In the genomic region with DNA sequence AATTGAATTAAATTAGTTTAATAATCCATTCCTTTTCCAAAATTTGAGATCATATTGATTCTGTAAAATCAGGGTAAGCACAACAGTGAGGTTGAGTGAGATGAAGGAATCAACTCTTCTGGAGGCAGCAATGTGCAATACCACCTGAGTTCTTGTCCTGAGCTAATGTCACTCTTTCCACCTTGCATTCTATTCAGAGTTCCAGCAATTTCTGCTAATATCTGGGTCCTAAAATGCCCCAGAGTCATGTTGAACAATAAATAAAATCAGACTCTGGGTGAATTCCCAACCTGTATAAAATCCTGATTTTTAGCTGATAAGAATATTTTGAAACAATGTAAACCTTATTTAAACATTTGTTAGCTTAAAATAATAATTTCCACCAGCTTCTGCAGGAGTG, we compare ENCODE assay signal across 1 cellular context.
TF ChIP-seq lines count a peak whose summit lies in the region.

No MANE protein-coding gene starts in this region.

TF ChIP-seq in K562, 482 proteins besides CTCF, POLR2A, EP300 and RAD21 (continued from another document):
- TF ChIP-seq, protein P1, sequence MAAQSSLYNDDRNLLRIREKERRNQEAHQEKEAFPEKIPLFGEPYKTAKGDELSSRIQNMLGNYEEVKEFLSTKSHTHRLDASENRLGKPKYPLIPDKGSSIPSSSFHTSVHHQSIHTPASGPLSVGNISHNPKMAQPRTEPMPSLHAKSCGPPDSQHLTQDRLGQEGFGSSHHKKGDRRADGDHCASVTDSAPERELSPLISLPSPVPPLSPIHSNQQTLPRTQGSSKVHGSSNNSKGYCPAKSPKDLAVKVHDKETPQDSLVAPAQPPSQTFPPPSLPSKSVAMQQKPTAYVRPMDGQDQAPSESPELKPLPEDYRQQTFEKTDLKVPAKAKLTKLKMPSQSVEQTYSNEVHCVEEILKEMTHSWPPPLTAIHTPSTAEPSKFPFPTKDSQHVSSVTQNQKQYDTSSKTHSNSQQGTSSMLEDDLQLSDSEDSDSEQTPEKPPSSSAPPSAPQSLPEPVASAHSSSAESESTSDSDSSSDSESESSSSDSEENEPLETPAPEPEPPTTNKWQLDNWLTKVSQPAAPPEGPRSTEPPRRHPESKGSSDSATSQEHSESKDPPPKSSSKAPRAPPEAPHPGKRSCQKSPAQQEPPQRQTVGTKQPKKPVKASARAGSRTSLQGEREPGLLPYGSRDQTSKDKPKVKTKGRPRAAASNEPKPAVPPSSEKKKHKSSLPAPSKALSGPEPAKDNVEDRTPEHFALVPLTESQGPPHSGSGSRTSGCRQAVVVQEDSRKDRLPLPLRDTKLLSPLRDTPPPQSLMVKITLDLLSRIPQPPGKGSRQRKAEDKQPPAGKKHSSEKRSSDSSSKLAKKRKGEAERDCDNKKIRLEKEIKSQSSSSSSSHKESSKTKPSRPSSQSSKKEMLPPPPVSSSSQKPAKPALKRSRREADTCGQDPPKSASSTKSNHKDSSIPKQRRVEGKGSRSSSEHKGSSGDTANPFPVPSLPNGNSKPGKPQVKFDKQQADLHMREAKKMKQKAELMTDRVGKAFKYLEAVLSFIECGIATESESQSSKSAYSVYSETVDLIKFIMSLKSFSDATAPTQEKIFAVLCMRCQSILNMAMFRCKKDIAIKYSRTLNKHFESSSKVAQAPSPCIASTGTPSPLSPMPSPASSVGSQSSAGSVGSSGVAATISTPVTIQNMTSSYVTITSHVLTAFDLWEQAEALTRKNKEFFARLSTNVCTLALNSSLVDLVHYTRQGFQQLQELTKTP (IDR thresholded peaks at IDR 0.05; ENCODE audit: low read depth in 1 of 2, partially characterized antibody in 2 of 2): peak; percentile 61 to 69
